In genomic region chr13:102830646-102831045, GRCh38 we compare ENCODE assay signal across 1 cellular context.
TF ChIP-seq lines count a peak whose summit lies in the region.

No MANE protein-coding gene starts in this region.

TF ChIP-seq in HepG2, 621 proteins besides CTCF, POLR2A, EP300 and RAD21 (continued from another document):
- peak; percentile 34; the same call in 1 of the 2 replicates for TF ChIP-seq ZNF770 (CRISPR knock-in tag; IDR thresholded peaks at IDR 0.05)
- no peak for TF ChIP-seq SRY (CRISPR knock-in tag; IDR thresholded peaks at IDR 0.05)
- TF ChIP-seq ZBTB7B (CRISPR knock-in tag; IDR thresholded peaks at IDR 0.05) = no peak
- no peak for TF ChIP-seq CENPT (CRISPR knock-in tag; IDR thresholded peaks at IDR 0.05; ENCODE audit: low read depth)
- TF ChIP-seq ZNF652 (CRISPR knock-in tag; IDR thresholded peaks at IDR 0.05; ENCODE audit: borderline replicate concordance, low read depth) = no peak
- TF ChIP-seq ZNF556 (CRISPR knock-in tag; IDR thresholded peaks at IDR 0.05; ENCODE audit: borderline replicate concordance) = no peak
- TF ChIP-seq KAT8 (CRISPR knock-in tag; IDR thresholded peaks at IDR 0.05) = peak; percentile 75
- TF ChIP-seq SP1 (IDR thresholded peaks at IDR 0.05) = no peak
- TF ChIP-seq SP1 (CRISPR knock-in tag; IDR thresholded peaks at IDR 0.05) = 0 out of 2 replicates have a peak, but pooled peaks have one; percentile 7
- no peak for TF ChIP-seq ZFP37 (CRISPR knock-in tag; IDR thresholded peaks at IDR 0.05; ENCODE audit: borderline replicate concordance)
- peak; percentile 66 for TF ChIP-seq PHF5A (CRISPR knock-in tag; IDR thresholded peaks at IDR 0.05; ENCODE audit: low read depth, unreplicated experiment)
- TF ChIP-seq NCOA2 (CRISPR knock-in tag; IDR thresholded peaks at IDR 0.05) = peak; percentile 65
- TF ChIP-seq CSRNP1 (CRISPR knock-in tag; IDR thresholded peaks at IDR 0.05) = no peak
- peak; percentile 62 for TF ChIP-seq PHF20 (CRISPR knock-in tag; IDR thresholded peaks at IDR 0.05)
- no peak for TF ChIP-seq FOXC1 (CRISPR knock-in tag; IDR thresholded peaks at IDR 0.05; ENCODE audit: borderline replicate concordance)
- no peak for TF ChIP-seq ZSCAN5A (CRISPR knock-in tag; IDR thresholded peaks at IDR 0.05; ENCODE audit: borderline replicate concordance)
- TF ChIP-seq NFKB2 (CRISPR knock-in tag; IDR thresholded peaks at IDR 0.05; ENCODE audit: borderline replicate concordance) = no peak
- no peak for TF ChIP-seq ZNF460 (CRISPR knock-in tag; IDR thresholded peaks at IDR 0.05; ENCODE audit: borderline replicate concordance)
- TF ChIP-seq ZNF331 (CRISPR knock-in tag; IDR thresholded peaks at IDR 0.05) = peak; percentile 13; the same call in 1 of the 2 replicates
- TF ChIP-seq MED1 (CRISPR knock-in tag; IDR thresholded peaks at IDR 0.05) = peak; percentile 73
- no peak for TF ChIP-seq HOXA9 (CRISPR knock-in tag; IDR thresholded peaks at IDR 0.05; ENCODE audit: borderline replicate concordance)
- no peak for TF ChIP-seq E2F1 (CRISPR knock-in tag; IDR thresholded peaks at IDR 0.05)
- peak; percentile 72 for TF ChIP-seq PATZ1 (CRISPR knock-in tag; IDR thresholded peaks at IDR 0.05)
- no peak for TF ChIP-seq ZFAT (CRISPR knock-in tag; conservative IDR thresholded peaks at IDR 0.05)
- TF ChIP-seq HDAC2 (CRISPR knock-in tag; IDR thresholded peaks at IDR 0.05) = peak; percentile 72
- TF ChIP-seq JUN (CRISPR knock-in tag; IDR thresholded peaks at IDR 0.05) = no peak
- no peak for TF ChIP-seq THAP7 (CRISPR knock-in tag; IDR thresholded peaks at IDR 0.05)
- peak; percentile 94 for TF ChIP-seq TFAP4 (IDR thresholded peaks at IDR 0.05; ENCODE audit: borderline replicate concordance, low read depth)
- TF ChIP-seq HNRNPLL (IDR thresholded peaks at IDR 0.05; ENCODE audit: low read depth, low read length, poor library complexity, severe bottlenecking) = no peak
